In the genomic region with DNA sequence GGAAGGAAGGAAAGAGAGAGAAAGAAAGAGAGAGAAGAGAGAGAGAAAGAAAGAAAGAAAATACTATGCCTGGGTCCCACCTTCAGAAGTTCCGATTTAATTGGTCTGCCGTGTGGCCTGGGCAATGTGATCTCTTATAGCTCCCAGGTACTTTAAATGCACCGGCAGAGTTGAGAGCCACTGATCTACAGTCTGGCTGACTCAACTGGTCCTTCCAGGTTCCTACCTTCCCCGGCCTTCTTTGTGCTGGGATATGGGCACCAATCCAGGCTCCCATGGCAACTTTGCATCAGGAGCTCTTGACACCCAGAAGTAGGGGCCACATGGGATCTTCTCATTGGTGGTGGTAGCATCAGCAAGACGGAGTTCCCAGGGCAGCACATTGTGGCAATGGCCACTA, we compare ENCODE assay signal across 32 cellular contexts.
"Had no signal": no experiment of that assay in that cellular context is flagged by ENCODE, and none has a peak within 500 bp of the region (broad histone marks: within the 10 kb centered on the region; RNA-seq: fewer than 3 reads in every experiment).

No MANE protein-coding gene starts in this region.

- H3K36me3 ChIP-seq: WERI-Rb-1 had no signal

- DNase-seq: activated CD4-positive, alpha-beta memory T cell treated with anti-CD3 and anti-CD28 coated beads, Interleukin-2, amount 10 ng/mL, durations not matched to agents 7 days and 5 days; activated CD4-positive, alpha-beta T cell treated with anti-CD3 and anti-CD28 coated beads for 1 hour; activated CD4-positive, alpha-beta T cell treated with anti-CD3 and anti-CD28 coated beads for 48 hours; activated CD4-positive, CD25-positive, alpha-beta regulatory T cell; activated CD8-positive, alpha-beta memory T cell treated with anti-CD3 and anti-CD28 coated beads for 24 hours; activated CD8-positive, alpha-beta memory T cell treated with anti-CD3 and anti-CD28 coated beads, Interleukin-2, amount 10 ng/mL, durations not matched to agents 7 days and 5 days; activated CD8-positive, alpha-beta memory T cell treated with anti-CD3 and anti-CD28 coated beads, Interleukin-2, amount 50 U/mL, for 48 hours; activated effector memory CD4-positive, alpha-beta T cell treated with Interleukin-2 at 50 U/mL for 16 hours; activated naive CD4-positive, alpha-beta T cell treated with anti-CD3 and anti-CD28 coated beads, Interleukin-2, amount 10 ng/mL, durations not matched to agents 7 days and 5 days; activated naive CD8-positive, alpha-beta T cell treated with anti-CD3 and anti-CD28 coated beads, Interleukin-2, amount 50 U/mL, for 24 hours; activated T-cell treated with anti-CD3 and anti-CD28 coated beads, Interleukin-2, amount 50 U/mL, for 48 hours; anterior cingulate cortex; caudate nucleus; cerebellar nuclear complex; Karpas-422; NCI-H1048; NCI-H1105 treated with DMSO at 0.1 percent for 48 hours; NCI-H1436; NCI-H1694; NCI-H2029; NCI-H2107; NCI-H446; NCI-H524 treated with DMSO at 0.1 percent for 48 hours; NK-92 treated with Interleukin-12 subunit alpha and Interleukin-12 subunit beta, amount 100 ng/mL, for 24 hours; PC-9; SW 1271; T-helper 1 cell; T-helper 2 cell; T-helper 9 cell; WERI-Rb-1 had no signal

- H3K27ac ChIP-seq: PC-9, RWPE1, WERI-Rb-1 had no signal

- ATAC-seq: activated CD8-positive, alpha-beta memory T cell treated with anti-CD3 and anti-CD28 coated beads, Interleukin-2, amount 10 ng/mL, durations not matched to agents 7 days and 5 days; activated naive CD8-positive, alpha-beta T cell treated with anti-CD3 and anti-CD28 coated beads, Interleukin-2, amount 50 U/mL, for 24 hours; Right ventricle myocardium inferior had no signal

- H3K4me3 ChIP-seq: PC-9 had no signal
